2 cellular contexts compared by ENCODE assay signal in the genomic region with DNA sequence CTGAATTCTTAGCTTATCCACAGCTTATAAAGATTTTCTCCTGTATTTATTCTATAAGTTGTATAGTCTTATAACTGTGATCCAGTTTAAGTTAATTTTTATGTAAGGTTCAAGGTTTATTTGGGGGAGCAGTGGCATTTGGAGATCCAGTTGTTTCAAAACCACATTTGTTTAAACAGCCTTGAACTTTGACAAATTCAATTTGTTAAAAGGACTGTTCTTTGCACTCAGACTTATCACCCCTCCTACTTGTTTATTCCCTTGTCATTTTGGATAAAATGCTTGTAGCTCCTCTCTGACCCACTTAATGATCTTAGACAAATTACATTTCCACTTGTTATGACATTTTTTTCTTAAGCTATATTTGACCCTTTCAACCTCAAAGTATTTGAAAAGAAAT.
TF ChIP-seq lines count a peak whose summit lies in the region.

No MANE protein-coding gene starts in this region.

TF ChIP-seq in GM12878, 131 proteins besides CTCF, POLR2A, EP300 and RAD21 (continued from another document):
- no peak for TF ChIP-seq SKIL (IDR thresholded peaks at IDR 0.05; ENCODE audit: low read depth, poor library complexity, severe bottlenecking)
- no peak for TF ChIP-seq NBN (IDR thresholded peaks at IDR 0.05)
- TF ChIP-seq CBX3 (IDR thresholded peaks at IDR 0.05; ENCODE audit: borderline replicate concordance, low read depth), result no peak
- no peak for TF ChIP-seq FOS (IDR thresholded peaks at IDR 0.05; ENCODE audit: borderline replicate concordance, extremely low read depth, insufficient read length)
- no peak for TF ChIP-seq MEF2B (IDR thresholded peaks at IDR 0.05; ENCODE audit: partially characterized antibody, poor library complexity, severe bottlenecking)
- TF ChIP-seq, protein P1, sequence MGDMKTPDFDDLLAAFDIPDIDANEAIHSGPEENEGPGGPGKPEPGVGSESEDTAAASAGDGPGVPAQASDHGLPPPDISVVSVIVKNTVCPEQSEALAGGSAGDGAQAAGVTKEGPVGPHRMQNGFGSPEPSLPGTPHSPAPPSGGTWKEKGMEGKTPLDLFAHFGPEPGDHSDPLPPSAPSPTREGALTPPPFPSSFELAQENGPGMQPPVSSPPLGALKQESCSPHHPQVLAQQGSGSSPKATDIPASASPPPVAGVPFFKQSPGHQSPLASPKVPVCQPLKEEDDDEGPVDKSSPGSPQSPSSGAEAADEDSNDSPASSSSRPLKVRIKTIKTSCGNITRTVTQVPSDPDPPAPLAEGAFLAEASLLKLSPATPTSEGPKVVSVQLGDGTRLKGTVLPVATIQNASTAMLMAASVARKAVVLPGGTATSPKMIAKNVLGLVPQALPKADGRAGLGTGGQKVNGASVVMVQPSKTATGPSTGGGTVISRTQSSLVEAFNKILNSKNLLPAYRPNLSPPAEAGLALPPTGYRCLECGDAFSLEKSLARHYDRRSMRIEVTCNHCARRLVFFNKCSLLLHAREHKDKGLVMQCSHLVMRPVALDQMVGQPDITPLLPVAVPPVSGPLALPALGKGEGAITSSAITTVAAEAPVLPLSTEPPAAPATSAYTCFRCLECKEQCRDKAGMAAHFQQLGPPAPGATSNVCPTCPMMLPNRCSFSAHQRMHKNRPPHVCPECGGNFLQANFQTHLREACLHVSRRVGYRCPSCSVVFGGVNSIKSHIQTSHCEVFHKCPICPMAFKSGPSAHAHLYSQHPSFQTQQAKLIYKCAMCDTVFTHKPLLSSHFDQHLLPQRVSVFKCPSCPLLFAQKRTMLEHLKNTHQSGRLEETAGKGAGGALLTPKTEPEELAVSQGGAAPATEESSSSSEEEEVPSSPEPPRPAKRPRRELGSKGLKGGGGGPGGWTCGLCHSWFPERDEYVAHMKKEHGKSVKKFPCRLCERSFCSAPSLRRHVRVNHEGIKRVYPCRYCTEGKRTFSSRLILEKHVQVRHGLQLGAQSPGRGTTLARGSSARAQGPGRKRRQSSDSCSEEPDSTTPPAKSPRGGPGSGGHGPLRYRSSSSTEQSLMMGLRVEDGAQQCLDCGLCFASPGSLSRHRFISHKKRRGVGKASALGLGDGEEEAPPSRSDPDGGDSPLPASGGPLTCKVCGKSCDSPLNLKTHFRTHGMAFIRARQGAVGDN (IDR thresholded peaks at IDR 0.05), result no peak
- TF ChIP-seq RB1 (IDR thresholded peaks at IDR 0.05; ENCODE audit: borderline replicate concordance), result no peak
- no peak for TF ChIP-seq NFYA (IDR thresholded peaks at IDR 0.05; ENCODE audit: borderline replicate concordance, low read depth, low read length)
- TF ChIP-seq ZNF24 (IDR thresholded peaks at IDR 0.05), result no peak
- TF ChIP-seq, protein P2, sequence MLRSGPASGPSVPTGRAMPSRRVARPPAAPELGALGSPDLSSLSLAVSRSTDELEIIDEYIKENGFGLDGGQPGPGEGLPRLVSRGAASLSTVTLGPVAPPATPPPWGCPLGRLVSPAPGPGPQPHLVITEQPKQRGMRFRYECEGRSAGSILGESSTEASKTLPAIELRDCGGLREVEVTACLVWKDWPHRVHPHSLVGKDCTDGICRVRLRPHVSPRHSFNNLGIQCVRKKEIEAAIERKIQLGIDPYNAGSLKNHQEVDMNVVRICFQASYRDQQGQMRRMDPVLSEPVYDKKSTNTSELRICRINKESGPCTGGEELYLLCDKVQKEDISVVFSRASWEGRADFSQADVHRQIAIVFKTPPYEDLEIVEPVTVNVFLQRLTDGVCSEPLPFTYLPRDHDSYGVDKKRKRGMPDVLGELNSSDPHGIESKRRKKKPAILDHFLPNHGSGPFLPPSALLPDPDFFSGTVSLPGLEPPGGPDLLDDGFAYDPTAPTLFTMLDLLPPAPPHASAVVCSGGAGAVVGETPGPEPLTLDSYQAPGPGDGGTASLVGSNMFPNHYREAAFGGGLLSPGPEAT (IDR thresholded peaks at IDR 0.05; ENCODE audit: low read depth), result no peak
- TF ChIP-seq YBX1 (IDR thresholded peaks at IDR 0.05), result no peak
- TF ChIP-seq, protein P3, sequence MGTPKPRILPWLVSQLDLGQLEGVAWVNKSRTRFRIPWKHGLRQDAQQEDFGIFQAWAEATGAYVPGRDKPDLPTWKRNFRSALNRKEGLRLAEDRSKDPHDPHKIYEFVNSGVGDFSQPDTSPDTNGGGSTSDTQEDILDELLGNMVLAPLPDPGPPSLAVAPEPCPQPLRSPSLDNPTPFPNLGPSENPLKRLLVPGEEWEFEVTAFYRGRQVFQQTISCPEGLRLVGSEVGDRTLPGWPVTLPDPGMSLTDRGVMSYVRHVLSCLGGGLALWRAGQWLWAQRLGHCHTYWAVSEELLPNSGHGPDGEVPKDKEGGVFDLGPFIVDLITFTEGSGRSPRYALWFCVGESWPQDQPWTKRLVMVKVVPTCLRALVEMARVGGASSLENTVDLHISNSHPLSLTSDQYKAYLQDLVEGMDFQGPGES (IDR thresholded peaks at IDR 0.05), result no peak
- TF ChIP-seq SMARCA5 (IDR thresholded peaks at IDR 0.05), result no peak
- no peak for TF ChIP-seq ETV6 (conservative IDR thresholded peaks at IDR 0.05 in 1 of 2, IDR thresholded peaks at IDR 0.05 in 1 of 2; ENCODE audit: borderline replicate concordance in 1 of 2, low read depth in 1 of 2)
- TF ChIP-seq BACH1 (IDR thresholded peaks at IDR 0.05; ENCODE audit: borderline replicate concordance), result no peak
- TF ChIP-seq ZNF207 (IDR thresholded peaks at IDR 0.05; ENCODE audit: borderline replicate concordance), result no peak

TF ChIP-seq in HepG2, 621 proteins besides CTCF, POLR2A, EP300 and RAD21 (continued from another document and continues in another):
- TF ChIP-seq, protein P4, sequence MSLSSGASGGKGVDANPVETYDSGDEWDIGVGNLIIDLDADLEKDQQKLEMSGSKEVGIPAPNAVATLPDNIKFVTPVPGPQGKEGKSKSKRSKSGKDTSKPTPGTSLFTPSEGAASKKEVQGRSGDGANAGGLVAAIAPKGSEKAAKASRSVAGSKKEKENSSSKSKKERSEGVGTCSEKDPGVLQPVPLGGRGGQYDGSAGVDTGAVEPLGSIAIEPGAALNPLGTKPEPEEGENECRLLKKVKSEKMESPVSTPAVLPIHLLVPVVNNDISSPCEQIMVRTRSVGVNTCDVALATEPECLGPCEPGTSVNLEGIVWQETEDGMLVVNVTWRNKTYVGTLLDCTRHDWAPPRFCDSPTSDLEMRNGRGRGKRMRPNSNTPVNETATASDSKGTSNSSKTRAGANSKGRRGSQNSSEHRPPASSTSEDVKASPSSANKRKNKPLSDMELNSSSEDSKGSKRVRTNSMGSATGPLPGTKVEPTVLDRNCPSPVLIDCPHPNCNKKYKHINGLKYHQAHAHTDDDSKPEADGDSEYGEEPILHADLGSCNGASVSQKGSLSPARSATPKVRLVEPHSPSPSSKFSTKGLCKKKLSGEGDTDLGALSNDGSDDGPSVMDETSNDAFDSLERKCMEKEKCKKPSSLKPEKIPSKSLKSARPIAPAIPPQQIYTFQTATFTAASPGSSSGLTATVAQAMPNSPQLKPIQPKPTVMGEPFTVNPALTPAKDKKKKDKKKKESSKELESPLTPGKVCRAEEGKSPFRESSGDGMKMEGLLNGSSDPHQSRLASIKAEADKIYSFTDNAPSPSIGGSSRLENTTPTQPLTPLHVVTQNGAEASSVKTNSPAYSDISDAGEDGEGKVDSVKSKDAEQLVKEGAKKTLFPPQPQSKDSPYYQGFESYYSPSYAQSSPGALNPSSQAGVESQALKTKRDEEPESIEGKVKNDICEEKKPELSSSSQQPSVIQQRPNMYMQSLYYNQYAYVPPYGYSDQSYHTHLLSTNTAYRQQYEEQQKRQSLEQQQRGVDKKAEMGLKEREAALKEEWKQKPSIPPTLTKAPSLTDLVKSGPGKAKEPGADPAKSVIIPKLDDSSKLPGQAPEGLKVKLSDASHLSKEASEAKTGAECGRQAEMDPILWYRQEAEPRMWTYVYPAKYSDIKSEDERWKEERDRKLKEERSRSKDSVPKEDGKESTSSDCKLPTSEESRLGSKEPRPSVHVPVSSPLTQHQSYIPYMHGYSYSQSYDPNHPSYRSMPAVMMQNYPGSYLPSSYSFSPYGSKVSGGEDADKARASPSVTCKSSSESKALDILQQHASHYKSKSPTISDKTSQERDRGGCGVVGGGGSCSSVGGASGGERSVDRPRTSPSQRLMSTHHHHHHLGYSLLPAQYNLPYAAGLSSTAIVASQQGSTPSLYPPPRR (CRISPR knock-in tag; IDR thresholded peaks at IDR 0.05; ENCODE audit: borderline replicate concordance), result peak; percentile 68; the same call in 1 of the 2 replicates
- no peak for TF ChIP-seq ZNF629 (CRISPR knock-in tag; conservative IDR thresholded peaks at IDR 0.05)
- TF ChIP-seq, protein P5, sequence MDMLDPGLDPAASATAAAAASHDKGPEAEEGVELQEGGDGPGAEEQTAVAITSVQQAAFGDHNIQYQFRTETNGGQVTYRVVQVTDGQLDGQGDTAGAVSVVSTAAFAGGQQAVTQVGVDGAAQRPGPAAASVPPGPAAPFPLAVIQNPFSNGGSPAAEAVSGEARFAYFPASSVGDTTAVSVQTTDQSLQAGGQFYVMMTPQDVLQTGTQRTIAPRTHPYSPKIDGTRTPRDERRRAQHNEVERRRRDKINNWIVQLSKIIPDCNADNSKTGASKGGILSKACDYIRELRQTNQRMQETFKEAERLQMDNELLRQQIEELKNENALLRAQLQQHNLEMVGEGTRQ (IDR thresholded peaks at IDR 0.05; ENCODE audit: low read depth, low read length), result no peak
- TF ChIP-seq, protein P5 (CRISPR knock-in tag; IDR thresholded peaks at IDR 0.05; ENCODE audit: borderline replicate concordance), result no peak
- TF ChIP-seq ZNF639 (CRISPR knock-in tag; conservative IDR thresholded peaks at IDR 0.05), result no peak
- TF ChIP-seq, protein P6, sequence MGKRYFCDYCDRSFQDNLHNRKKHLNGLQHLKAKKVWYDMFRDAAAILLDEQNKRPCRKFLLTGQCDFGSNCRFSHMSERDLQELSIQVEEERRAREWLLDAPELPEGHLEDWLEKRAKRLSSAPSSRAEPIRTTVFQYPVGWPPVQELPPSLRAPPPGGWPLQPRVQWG (CRISPR knock-in tag; IDR thresholded peaks at IDR 0.05; ENCODE audit: borderline replicate concordance, low read depth), result no peak
- TF ChIP-seq ZFP91 (CRISPR knock-in tag; IDR thresholded peaks at IDR 0.05; ENCODE audit: borderline replicate concordance), result no peak
- no peak for TF ChIP-seq E2F5 (CRISPR knock-in tag; conservative IDR thresholded peaks at IDR 0.05)
- TF ChIP-seq ZNF350 (CRISPR knock-in tag; IDR thresholded peaks at IDR 0.05; ENCODE audit: borderline replicate concordance, low read depth), result no peak
- TF ChIP-seq SYNCRIP (IDR thresholded peaks at IDR 0.05; ENCODE audit: insufficient read depth, low read depth, low read length), result no peak
- no peak for TF ChIP-seq E2F2 (CRISPR knock-in tag; IDR thresholded peaks at IDR 0.05; ENCODE audit: borderline replicate concordance)
- TF ChIP-seq ATAD3A (CRISPR knock-in tag; IDR thresholded peaks at IDR 0.05), result no peak
- TF ChIP-seq LCORL (IDR thresholded peaks at IDR 0.05), result peak; percentile 53; the same call in 1 of the 2 replicates
- TF ChIP-seq LCORL (CRISPR knock-in tag; IDR thresholded peaks at IDR 0.05), result peak; percentile 44; the same call in 1 of the 2 replicates
- no peak for TF ChIP-seq GLMP (CRISPR knock-in tag; IDR thresholded peaks at IDR 0.05; ENCODE audit: borderline replicate concordance)
- TF ChIP-seq GFI1 (CRISPR knock-in tag; IDR thresholded peaks at IDR 0.05; ENCODE audit: borderline replicate concordance), result no peak
- TF ChIP-seq HNF4A (CRISPR knock-in tag; IDR thresholded peaks at IDR 0.05), result peak; percentile 90
- no peak for TF ChIP-seq RFX5 (IDR thresholded peaks at IDR 0.05; ENCODE audit: low read depth, low read length)
